ENCODE assay signal across 20 cellular contexts in the genomic region with DNA sequence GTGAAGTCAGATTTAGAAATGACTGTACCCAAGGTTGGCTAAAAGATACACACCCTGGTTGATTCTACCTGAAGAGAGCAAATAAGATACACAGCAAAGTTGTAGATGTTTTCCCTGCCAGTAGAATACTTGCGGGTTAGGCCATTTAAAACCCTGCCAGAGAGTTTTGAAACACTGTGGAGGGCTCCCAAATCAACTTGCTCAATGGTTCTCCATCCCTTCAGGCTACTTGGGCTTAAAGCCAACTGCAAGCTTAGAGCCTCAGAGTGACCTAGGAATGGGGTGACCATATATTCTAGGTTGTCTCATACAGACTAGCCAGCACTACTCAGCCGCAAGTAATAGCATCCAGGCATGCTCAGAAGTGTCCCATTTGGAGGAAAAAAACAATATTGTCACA. TPM values are rescaled to one million over a fixed set of nuclear protein-coding genes. Genes with fewer than 3 reads are reported as not detected.
DNase-seq lines count a peak whose midpoint lies in the region; ATAC-seq, FAIRE-seq and TF ChIP-seq lines count a peak whose summit lies in the region.
"Had no signal": no experiment of that assay in that cellular context is flagged by ENCODE, and none has a peak within 500 bp of the region (broad histone marks: within the 10 kb centered on the region; RNA-seq: fewer than 3 reads in every experiment).

No MANE protein-coding gene starts in this region.

- TF ChIP-seq CTCF in K562 (IDR thresholded peaks at IDR 0.05 in 2 of 3, conservative IDR thresholded peaks at IDR 0.05 in 1 of 3; ENCODE audit: insufficient read depth in 2 of 3, low read depth in 1 of 3, low read length in 3 of 3) (no peak), right atrium auricular region (IDR thresholded peaks at IDR 0.05) (no peak)

- TF ChIP-seq EP300 in K562 (IDR thresholded peaks at IDR 0.05; ENCODE audit: low read length): no peak

- H3K27ac ChIP-seq in K562 (ENCODE audit: extremely low read depth, low read depth, low read length) (no peak overlapping the region), right atrium auricular region (peak overlapping the region; percentile 49 to 72)
- H3K27ac ChIP-seq: epithelial cell of prostate had no signal

- FAIRE-seq in K562 (lab: Jason Lieb, UNC): no peak
- FAIRE-seq: GM12878 had no signal

- H4K20me1 ChIP-seq in K562 (replicated peaks; ENCODE audit: control insufficient read depth, insufficient read depth, low read length): no peaks in the 10 kb centered on the region

- H3K4me2 ChIP-seq in K562 (ENCODE audit: insufficient read depth, low read length): no peak overlapping the region

- no peaks in the 10 kb centered on the region for H3K79me2 ChIP-seq in K562 (ENCODE audit: control insufficient read depth, insufficient read depth, low read length)

- H3K4me3 ChIP-seq in K562: no peak overlapping the region
- H3K4me3 ChIP-seq in right atrium auricular region: no peak overlapping the region
- H3K4me3 ChIP-seq: GM12878, skin epidermis had no signal

- no TSS peak for BruUV-seq in K562 (replicated peaks; lab: Mats Ljungman, UMichigan)

- no peak overlapping the region for H3K9ac ChIP-seq in K562 (ENCODE audit: insufficient read depth in 1 of 2, low read depth in 2 of 2, low read length in 2 of 2)

- no peak overlapping the region for H2AFZ ChIP-seq in K562 (ENCODE audit: low read depth, low read length)

- H3K36me3 ChIP-seq in K562 (ENCODE audit: control insufficient read depth, insufficient read depth, low read length) (no peaks in the 10 kb centered on the region), right atrium auricular region (peaks cover 87% of the 10 kb centered on the region)

- H3K9me3 ChIP-seq in K562 (replicated peaks; ENCODE audit: control insufficient read depth, insufficient read depth, low read depth, low read length) (no peaks in the 10 kb centered on the region), right atrium auricular region (no peaks in the 10 kb centered on the region)

- in situ Hi-C loops in K562 (cut with MboI): loop anchor here (5.0 kb wide), 1 partner anchor 272 kb away; no protein-coding TSS in a partner anchor

- H3K4me1 ChIP-seq in K562 (replicated peaks in 1 of 2; ENCODE audit: control insufficient read depth in 2 of 2, insufficient read depth in 2 of 2, low read length in 2 of 2) (no peaks in the 10 kb centered on the region), right atrium auricular region (peaks cover 0 to 60% of the 10 kb centered on the region in 2 donors)

- peak; percentile 55 for DNase-seq in EL
- DNase-seq in K562 (ENCODE audit: extremely low read depth in 1 of 4, low spot score in 3 of 4): no peak
- no peak for DNase-seq in right atrium auricular region (ENCODE audit: low spot score)
- DNase-seq in stromal cell of bone marrow (ENCODE audit: low read depth): peak; percentile 49
- DNase-seq in middle frontal gyrus (ENCODE audit: extremely low spot score, low spot score): no peak
- no peak for DNase-seq in NCI-H1105 treated with DMSO at 0.1 percent for 48 hours (lab: John Stamatoyannopoulos, UW)
- no peak for DNase-seq in NCI-H2081 (lab: John Stamatoyannopoulos, UW)
- DNase-seq: activated CD4-positive, alpha-beta T cell treated with anti-CD3 and anti-CD28 coated beads, Interleukin-2, amount 50 U/mL, for 1 hour; activated naive CD8-positive, alpha-beta T cell treated with anti-CD3 and anti-CD28 coated beads, Interleukin-2, amount 50 U/mL, for 24 hours; activated T-cell treated with anti-CD3 and anti-CD28 coated beads, Interleukin-2, amount 50 U/mL, for 4 hours; C1 segment of cervical spinal cord; DND-41; NCI-H2029; nephron progenitor cell; SIG-M5; stimulated activated naive CD4-positive, alpha-beta T cell had no signal

- WGBS in K562 (ENCODE audit: insufficient coverage, low coverage, missing lambda C conversion rate): 21% methylated on average over 2 of the region's 2 CpGs

- TF ChIP-seq POLR2A in K562 (conservative IDR thresholded peaks at IDR 0.05): no peak

- H3K27me3 ChIP-seq in K562 (ENCODE audit: control insufficient read depth in 2 of 2, insufficient read depth in 2 of 2, low read length in 2 of 2) (peaks cover 4 to 13% of the 10 kb centered on the region in 2 experiments; a peak in 3 of 5 replicates), right atrium auricular region (no peaks in the 10 kb centered on the region)

- POLR2A ChIA-PET in K562 (lab: Yijun Ruan, JAX): no interaction called here

- ATAC-seq in K562 (0 out of 3 replicates have a peak, but pooled peaks have one; percentile 18), HG03095 (IDR thresholded peaks at IDR 0.05; ENCODE audit: unreplicated experiment) (no peak)
- ATAC-seq: activated naive CD8-positive, alpha-beta T cell treated with anti-CD3 and anti-CD28 coated beads, Interleukin-2, amount 50 U/mL, for 24 hours; activated T-cell treated with anti-CD3 and anti-CD28 coated beads, Interleukin-2, amount 50 U/mL, for 4 hours; GM12878 had no signal

- TF ChIP-seq RAD21 in K562 (CRISPR knock-in tag; conservative IDR thresholded peaks at IDR 0.05 in 1 of 2, IDR thresholded peaks at IDR 0.05 in 1 of 2): no peak

- CTCF ChIA-PET in K562 (lab: Yijun Ruan, JAX; ENCODE audit: low intra/inter-chr PET ratio): no interaction called here

- no peaks in the 10 kb centered on the region for H3K9me1 ChIP-seq in K562 (ENCODE audit: control insufficient read depth, insufficient read depth, low read length)

- intact Hi-C loops in K562 (cut with micrococcal nuclease): no loop called here

TF ChIP-seq in K562, 482 proteins besides CTCF, POLR2A, EP300 and RAD21 (continues in another document):
- TF ChIP-seq ZNF507 (tag; conservative IDR thresholded peaks at IDR 0.05): no peak
- no peak for TF ChIP-seq HCFC1 (IDR thresholded peaks at IDR 0.05; ENCODE audit: low read depth, low read length)
- TF ChIP-seq STAG1 (CRISPR knock-in tag; IDR thresholded peaks at IDR 0.05; ENCODE audit: borderline replicate concordance): no peak
- TF ChIP-seq RBM22 (IDR thresholded peaks at IDR 0.05; ENCODE audit: low read depth, low read length, poor library complexity, severe bottlenecking): no peak
- TF ChIP-seq, protein P1, sequence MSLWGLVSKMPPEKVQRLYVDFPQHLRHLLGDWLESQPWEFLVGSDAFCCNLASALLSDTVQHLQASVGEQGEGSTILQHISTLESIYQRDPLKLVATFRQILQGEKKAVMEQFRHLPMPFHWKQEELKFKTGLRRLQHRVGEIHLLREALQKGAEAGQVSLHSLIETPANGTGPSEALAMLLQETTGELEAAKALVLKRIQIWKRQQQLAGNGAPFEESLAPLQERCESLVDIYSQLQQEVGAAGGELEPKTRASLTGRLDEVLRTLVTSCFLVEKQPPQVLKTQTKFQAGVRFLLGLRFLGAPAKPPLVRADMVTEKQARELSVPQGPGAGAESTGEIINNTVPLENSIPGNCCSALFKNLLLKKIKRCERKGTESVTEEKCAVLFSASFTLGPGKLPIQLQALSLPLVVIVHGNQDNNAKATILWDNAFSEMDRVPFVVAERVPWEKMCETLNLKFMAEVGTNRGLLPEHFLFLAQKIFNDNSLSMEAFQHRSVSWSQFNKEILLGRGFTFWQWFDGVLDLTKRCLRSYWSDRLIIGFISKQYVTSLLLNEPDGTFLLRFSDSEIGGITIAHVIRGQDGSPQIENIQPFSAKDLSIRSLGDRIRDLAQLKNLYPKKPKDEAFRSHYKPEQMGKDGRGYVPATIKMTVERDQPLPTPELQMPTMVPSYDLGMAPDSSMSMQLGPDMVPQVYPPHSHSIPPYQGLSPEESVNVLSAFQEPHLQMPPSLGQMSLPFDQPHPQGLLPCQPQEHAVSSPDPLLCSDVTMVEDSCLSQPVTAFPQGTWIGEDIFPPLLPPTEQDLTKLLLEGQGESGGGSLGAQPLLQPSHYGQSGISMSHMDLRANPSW (CRISPR knock-in tag; IDR thresholded peaks at IDR 0.05): no peak
- no peak for TF ChIP-seq PHTF2 (CRISPR knock-in tag; IDR thresholded peaks at IDR 0.05)

RNA-seq across cellular contexts. Expression of a gene that starts 10.0 kb away (rescaled TPM):
- total RNA-seq in K562 (2011; cell fraction: chromatin; rRNA removed; ENCODE audit: low replicate concordance): 0.79 and 1.5 TPM in 2 replicates
- total RNA-seq in K562 (2011; cell fraction: nucleolus; rRNA removed): 1.2 TPM in 1 of 2 replicates, not detected in the other
- 1.5 TPM in 1 of 2 replicates, not detected in the other for total RNA-seq in K562 (2011; cell fraction: nucleoplasm; rRNA removed)
- 0.08 and 1.1 TPM in 2 replicates for total RNA-seq in K562 (2014; rRNA removed)
- 0.16 and 0.29 TPM in 2 replicates for total RNA-seq in K562 (2014; rRNA removed; fragmentation: Illumina TruSeq; extraction: Trizol)
- 0.40 and 0.64 TPM in 2 replicates for total RNA-seq in K562 (2015; rRNA removed; fragmentation: Illumina TruSeq; extraction: Trizol)
- total RNA-seq in K562 (2021): 1.0 and 1.5 TPM in 2 replicates
- 1.5 and 2.5 TPM in 2 replicates for polyA plus RNA-seq in K562 (2011; rRNA removed)
- polyA plus RNA-seq in K562 (2011; cell fraction: cytosol; rRNA removed): 4.8 and 4.9 TPM in 2 replicates
- 1.9 and 3.3 TPM in 2 replicates for polyA plus RNA-seq in K562 (2011; cell fraction: nucleus; rRNA removed)
- 0.51 and 0.55 TPM in 2 replicates for polyA plus RNA-seq in K562 (2012)
- 0.62 and 0.86 TPM in 2 replicates for polyA plus RNA-seq in K562 (2014; fragmentation: Illumina TruSeq; extraction: Trizol)
- under 1 TPM; 0.63 to 0.82 TPM for polyA plus RNA-seq in K562 (2014; fragmentation: Nextera tagmentation; extraction: Ambion mirVana)
- 0.08 and 0.49 TPM in 2 replicates for polyA plus RNA-seq in K562 (2014; rRNA removed)
- polyA minus RNA-seq in K562 (2011; rRNA and poly(A)+ RNA removed): 3.4 and 5.0 TPM in 2 replicates
- 0.76 and 2.1 TPM in 2 replicates for polyA minus RNA-seq in K562 (2011; cell fraction: cytosol; rRNA and poly(A)+ RNA removed)
- polyA minus RNA-seq in K562 (2011; cell fraction: nucleus; rRNA and poly(A)+ RNA removed): 1.00 and 1.2 TPM in 2 replicates
- 100 to 1,000 TPM; 396 to 398 TPM for total RNA-seq in right atrium auricular region

RNA-seq across cellular contexts. Expression of a gene that starts 35.3 kb away (rescaled TPM):
- 38.0 and 48.6 TPM in 2 replicates for total RNA-seq in K562 (2011; cell fraction: chromatin; rRNA removed; ENCODE audit: low replicate concordance)
- total RNA-seq in K562 (2011; cell fraction: nucleolus; rRNA removed): 45.0 and 46.4 TPM in 2 replicates
- 52.1 and 67.7 TPM in 2 replicates for total RNA-seq in K562 (2011; cell fraction: nucleoplasm; rRNA removed)
- 30.0 and 32.4 TPM in 2 replicates for total RNA-seq in K562 (2014; rRNA removed)
- total RNA-seq in K562 (2014; rRNA removed; fragmentation: Illumina TruSeq; extraction: Trizol): 43.0 and 50.7 TPM in 2 replicates
- total RNA-seq in K562 (2015; rRNA removed; fragmentation: Illumina TruSeq; extraction: Trizol): 43.9 and 49.3 TPM in 2 replicates
- 36.4 and 38.3 TPM in 2 replicates for total RNA-seq in K562 (2021)
- polyA plus RNA-seq in K562 (2011; rRNA removed): 109 and 137 TPM in 2 replicates
- polyA plus RNA-seq in K562 (2011; cell fraction: cytosol; rRNA removed): 80.8 and 129 TPM in 2 replicates
- 57.6 and 71.3 TPM in 2 replicates for polyA plus RNA-seq in K562 (2011; cell fraction: nucleus; rRNA removed)
- polyA plus RNA-seq in K562 (2012): 25.3 and 39.5 TPM in 2 replicates
- 34.1 and 41.4 TPM in 2 replicates for polyA plus RNA-seq in K562 (2014; fragmentation: Illumina TruSeq; extraction: Trizol)
- polyA plus RNA-seq in K562 (2014; fragmentation: Nextera tagmentation; extraction: Ambion mirVana): 10 to 100 TPM; 16.1 to 16.5 TPM
- polyA plus RNA-seq in K562 (2014; rRNA removed): 30.3 and 31.8 TPM in 2 replicates
- 119 and 144 TPM in 2 replicates for polyA minus RNA-seq in K562 (2011; rRNA and poly(A)+ RNA removed)
- 58.1 and 68.9 TPM in 2 replicates for polyA minus RNA-seq in K562 (2011; cell fraction: cytosol; rRNA and poly(A)+ RNA removed)
- 39.6 and 59.2 TPM in 2 replicates for polyA minus RNA-seq in K562 (2011; cell fraction: nucleus; rRNA and poly(A)+ RNA removed)
- 100 to 1,000 TPM; 180 to 278 TPM for total RNA-seq in right atrium auricular region

Comparison
In these comparisons a context has a peak if more than half of its experiments do, and no peak if none do; other contexts are left out.
1. DNase-seq: peak in EL (single experiment) and stromal cell of bone marrow (single experiment); none in K562 (0 of 4), right atrium auricular region (single experiment), middle frontal gyrus (single experiment), NCI-H1105 treated with DMSO at 0.1 percent for 48 hours (single experiment) and NCI-H2081 (0 of 2).
2. RNA of a gene that starts 10.0 kb away (total RNA-seq): 396 to 398 TPM in right atrium auricular region; 0.08 to 1.5 TPM in K562; every median in the first group is over 100 times any median in the second.